In genomic region chr2:65424391-65424790, GRCh38 we compare ENCODE assay signal across 11 cellular contexts.
"Had no signal": no experiment of that assay in that cellular context is flagged by ENCODE, and none has a peak within 500 bp of the region (broad histone marks: within the 10 kb centered on the region; RNA-seq: fewer than 3 reads in every experiment).

No MANE protein-coding gene starts in this region.

- H2AFZ ChIP-seq: GM23248, GM23338 had no signal

- H3K4me2 ChIP-seq: GM23338 had no signal

- H3K9me3 ChIP-seq: HAP-1 had no signal

- ATAC-seq: GM23338, HCT116 had no signal

- H3K27ac ChIP-seq: GM23248 had no signal

- H3K36me3 ChIP-seq: HAP-1 had no signal

- DNase-seq: GM23248, GOT3, H7, H9, HCEC 1CT, HFFc6 had no signal

- FAIRE-seq: H1, H54 had no signal

- H3K4me3 ChIP-seq: GM23248, GM23338, HAP-1 had no signal

- H3K9ac ChIP-seq: GM23248 had no signal
